In the genomic region with DNA sequence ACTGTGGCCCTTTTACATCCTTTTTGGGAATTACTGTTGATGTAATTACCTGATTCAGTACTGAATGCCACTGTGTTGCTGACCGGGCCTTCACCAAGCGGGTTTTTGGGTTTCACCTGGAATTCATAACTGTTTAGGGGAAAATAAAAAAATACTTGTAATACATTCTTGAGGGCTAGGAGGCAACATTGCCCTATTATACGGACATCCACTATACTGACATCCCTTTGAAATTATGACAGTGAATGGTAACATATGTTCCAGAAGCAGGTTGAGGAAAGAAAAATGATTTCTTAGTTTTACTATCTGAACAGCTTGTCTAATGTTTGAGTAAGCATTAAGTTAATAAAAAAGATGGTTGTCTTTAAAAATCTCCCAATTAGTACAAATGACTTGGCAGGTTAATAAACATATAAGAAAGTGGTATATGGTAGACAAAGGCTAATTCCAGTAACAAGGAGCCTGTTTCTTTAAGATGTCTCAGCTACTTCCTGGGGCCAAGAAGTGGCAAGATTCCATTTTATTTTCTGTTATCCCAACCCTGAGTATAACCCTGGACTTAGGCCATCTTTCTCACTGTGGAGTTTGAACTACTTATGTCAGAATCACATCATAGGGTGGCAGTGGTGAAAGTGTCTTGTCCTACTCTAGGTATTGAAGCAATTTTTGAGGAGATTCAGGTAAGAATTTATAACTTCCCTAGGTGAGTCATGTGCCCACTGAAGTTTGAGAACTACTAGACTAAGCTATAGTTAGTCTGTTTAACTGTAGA, we compare ENCODE assay signal across 21 cellular contexts. TPM values are rescaled to one million over a fixed set of nuclear protein-coding genes. Genes with fewer than 3 reads are reported as not detected.
A peak's percentile ranks its signal among the peaks of the same experiment; 100 is the strongest.
DNase-seq lines count a peak whose midpoint lies in the region; ATAC-seq, FAIRE-seq and TF ChIP-seq lines count a peak whose summit lies in the region.
"Had no signal": no experiment of that assay in that cellular context is flagged by ENCODE, and none has a peak within 500 bp of the region (broad histone marks: within the 10 kb centered on the region; RNA-seq: fewer than 3 reads in every experiment).

No MANE protein-coding gene starts in this region.

- TF ChIP-seq EP300 in HepG2 (IDR thresholded peaks at IDR 0.05; ENCODE audit: low read depth in 2 of 2, low read length in 2 of 2), result no peak
- no peak for TF ChIP-seq EP300 in HepG2 (CRISPR knock-in tag; IDR thresholded peaks at IDR 0.05; ENCODE audit: borderline replicate concordance)

- H3K4me2 ChIP-seq in HepG2 (ENCODE audit: low read depth, low read length), result no peak overlapping the region
- no peak overlapping the region for H3K4me2 ChIP-seq in hepatocyte

- peaks cover 40% of the 10 kb centered on the region for H3K36me3 Mint-ChIP-seq in brain

- peaks cover 5 to 40% (median 24%) of the 10 kb centered on the region in 4 donors for H3K4me1 ChIP-seq in liver (ENCODE audit: control insufficient read depth in 4 of 4, insufficient read depth in 4 of 4, low read length in 3 of 4)
- H3K4me1 ChIP-seq in HepG2 (ENCODE audit: insufficient read depth, low read length), result no peaks in the 10 kb centered on the region
- no peaks in the 10 kb centered on the region for H3K4me1 ChIP-seq in hepatocyte (ENCODE audit: insufficient read depth)
- H3K4me1 ChIP-seq in thyroid gland, result peaks cover 32 to 34% of the 10 kb centered on the region in 2 donors

- BruUV-seq in HepG2 (replicated peaks; lab: Mats Ljungman, UMichigan), result no TSS peak

- DNase-seq in HepG2 (ENCODE audit: low spot score) (no peak), hepatocyte (ENCODE audit: low spot score) (no peak), thyroid gland (no peak), HCEC 1CT (no peak)
- DNase-seq in activated T-cell treated with anti-CD3 and anti-CD28 coated beads, Interleukin-2, amount 50 U/mL, for 48 hours, result no peak
- DNase-seq: activated B cell treated with CpG ODN at 0.5 μM for 24 hours; activated CD8-positive, alpha-beta T cell treated with anti-CD3 and anti-CD28 coated beads, Interleukin-2, amount 10 ng/mL, durations not matched to agents 7 days and 5 days; activated naive CD8-positive, alpha-beta T cell treated with anti-CD3 and anti-CD28 coated beads, Interleukin-2, amount 10 ng/mL, durations not matched to agents 7 days and 5 days; activated T-cell treated with anti-CD3 and anti-CD28 coated beads, Interleukin-2, amount 50 U/mL, for 72 hours; CD4-positive, CD25-positive, alpha-beta regulatory T cell; dorsolateral prefrontal cortex; erythroblast; mucosa of descending colon; NCI-H1930; NCI-H446 treated with DMSO at 0.1 percent for 48 hours had no signal

- no peaks in the 10 kb centered on the region for H3K27me3 ChIP-seq in liver (ENCODE audit: control insufficient read depth in 4 of 4, insufficient read depth in 4 of 4, low read length in 3 of 4)
- no peaks in the 10 kb centered on the region for H3K27me3 ChIP-seq in HepG2 (ENCODE audit: control insufficient read depth in 1 of 2, insufficient read depth in 2 of 2, low read length in 2 of 2)
- H3K27me3 ChIP-seq in hepatocyte, result no peaks in the 10 kb centered on the region
- H3K27me3 ChIP-seq in thyroid gland, result no peaks in the 10 kb centered on the region
- H3K27me3 ChIP-seq: dorsolateral prefrontal cortex had no signal

- no peak overlapping the region for H3K9ac ChIP-seq in liver (ENCODE audit: low read depth in 1 of 2, low read length in 2 of 2)
- H3K9ac ChIP-seq in HepG2 (ENCODE audit: insufficient read depth, low read depth, low read length), result no peak overlapping the region

- CTCF ChIA-PET in HepG2 (lab: Yijun Ruan, JAX; ENCODE audit: low intra/inter-chr PET ratio, low total read pairs), result no interaction called here

- H3K4me1 Mint-ChIP-seq in brain, result peaks cover 52% of the 10 kb centered on the region
- H3K4me1 Mint-ChIP-seq: activated B cell treated with CpG ODN at 0.5 μM for 24 hours; activated naive CD8-positive, alpha-beta T cell treated with anti-CD3 and anti-CD28 coated beads, Interleukin-2, amount 10 ng/mL, durations not matched to agents 7 days and 5 days had no signal

- H4K20me1 ChIP-seq in HepG2 (ENCODE audit: insufficient read depth, low read length) (no peaks in the 10 kb centered on the region), hepatocyte (ENCODE audit: insufficient read depth, poor library complexity, severe bottlenecking) (no peaks in the 10 kb centered on the region)

- no peak for TF ChIP-seq RAD21 in liver (IDR thresholded peaks at IDR 0.05)
- TF ChIP-seq RAD21 in HepG2 (CRISPR knock-in tag; IDR thresholded peaks at IDR 0.05), result no peak

- no peak overlapping the region for H2AFZ ChIP-seq in HepG2 (ENCODE audit: low read length)
- no peak overlapping the region for H2AFZ ChIP-seq in hepatocyte

- H3K9me3 ChIP-seq in liver (ENCODE audit: control insufficient read depth in 4 of 4, low read length in 3 of 4) (no peaks in the 10 kb centered on the region), HepG2 (ENCODE audit: low read length) (no peaks in the 10 kb centered on the region), hepatocyte (ENCODE audit: low read depth) (no peaks in the 10 kb centered on the region), thyroid gland (no peaks in the 10 kb centered on the region)
- H3K9me3 ChIP-seq: mucosa of descending colon, thoracic aorta had no signal

- H3K27ac ChIP-seq in liver (ENCODE audit: low read depth in 1 of 2, low read length in 2 of 2) (peak overlapping the region in 1 of 2 donors; percentile 23), HepG2 (ENCODE audit: extremely low read length, insufficient read depth, low read length) (no peak overlapping the region), hepatocyte (no peak overlapping the region), thyroid gland (peak overlapping the region; percentile 52 to 60 (median 59))
- H3K27ac ChIP-seq: dorsolateral prefrontal cortex had no signal

- no peak for TF ChIP-seq CTCF in liver (IDR thresholded peaks at IDR 0.05; ENCODE audit: low read depth, low read length, missing input control)
- no peak for TF ChIP-seq CTCF in HepG2 (CRISPR knock-in tag; IDR thresholded peaks at IDR 0.05)
- no peak for TF ChIP-seq CTCF in brain (conservative IDR thresholded peaks at IDR 0.05)
- TF ChIP-seq CTCF in hepatocyte (IDR thresholded peaks at IDR 0.05; ENCODE audit: poor library complexity), result peak; percentile 21
- TF ChIP-seq CTCF in thyroid gland (IDR thresholded peaks at IDR 0.05), result peak in 1 of 6 experiments; percentile 9

- peak overlapping the region in 3 of 5 experiments; percentile 35 to 55 (median 47) for H3K27ac Mint-ChIP-seq in brain
- H3K27ac Mint-ChIP-seq: activated B cell treated with CpG ODN at 0.5 μM for 24 hours; activated CD8-positive, alpha-beta T cell treated with anti-CD3 and anti-CD28 coated beads, Interleukin-2, amount 10 ng/mL, durations not matched to agents 7 days and 5 days; activated naive CD8-positive, alpha-beta T cell treated with anti-CD3 and anti-CD28 coated beads, Interleukin-2, amount 10 ng/mL, durations not matched to agents 7 days and 5 days; activated T-cell treated with anti-CD3 and anti-CD28 coated beads, Interleukin-2, amount 50 U/mL, for 72 hours; T-helper 2 cell treated with Interferon-gamma antibody and Interleukin-4, amounts not matched to agents 5 μg/mL and 100 μg/mL, for 36 hours had no signal

- H3K4me3 ChIP-seq in liver (ENCODE audit: low read depth in 1 of 3, low read length in 3 of 3) (no peak overlapping the region), HepG2 (replicated peaks in 1 of 3; ENCODE audit: insufficient read depth in 1 of 3, low read depth in 2 of 3, low read length in 3 of 3) (no peak overlapping the region), hepatocyte (no peak overlapping the region), thyroid gland (replicated peaks in 1 of 3) (no peak overlapping the region)
- H3K4me3 ChIP-seq: dorsolateral prefrontal cortex, mucosa of descending colon, thoracic aorta had no signal

- H3K79me2 ChIP-seq in HepG2 (ENCODE audit: insufficient read depth, low read length) (no peaks in the 10 kb centered on the region), hepatocyte (no peaks in the 10 kb centered on the region)

- POLR2A ChIA-PET in HepG2 (lab: Yijun Ruan, JAX), result no interaction called here

- in situ Hi-C loops in HepG2 (cut with HindIII; ENCODE audit: extremely low pct_ligation_motif_present, low pct_unique_long_range_greater_than_20kb), result no loop called here

- H3K27me3 Mint-ChIP-seq in brain, result no peaks in the 10 kb centered on the region
- H3K27me3 Mint-ChIP-seq: activated B cell treated with CpG ODN at 0.5 μM for 24 hours; activated naive CD8-positive, alpha-beta T cell treated with anti-CD3 and anti-CD28 coated beads, Interleukin-2, amount 10 ng/mL, durations not matched to agents 7 days and 5 days; CD4-positive, CD25-positive, alpha-beta regulatory T cell had no signal

- H3K9me2 ChIP-seq in hepatocyte (replicated peaks; ENCODE audit: insufficient read depth), result no peaks in the 10 kb centered on the region

- intact Hi-C loops in HepG2 (cut with micrococcal nuclease; ENCODE audit: unreplicated experiment) (no loop called here), thyroid gland (cut with DNase I) (no loop called here)

- TF ChIP-seq POLR2A in HepG2 (IDR thresholded peaks at IDR 0.05; ENCODE audit: insufficient read depth in 1 of 2, low read depth in 2 of 2, low read length in 2 of 2) (no peak), thyroid gland (IDR thresholded peaks at IDR 0.05) (no peak)

- H3K4me3 Mint-ChIP-seq in brain, result no peak overlapping the region
- H3K4me3 Mint-ChIP-seq: activated B cell treated with CpG ODN at 0.5 μM for 24 hours; activated CD8-positive, alpha-beta T cell treated with anti-CD3 and anti-CD28 coated beads, Interleukin-2, amount 10 ng/mL, durations not matched to agents 7 days and 5 days; activated naive CD8-positive, alpha-beta T cell treated with anti-CD3 and anti-CD28 coated beads, Interleukin-2, amount 10 ng/mL, durations not matched to agents 7 days and 5 days; activated T-cell treated with anti-CD3 and anti-CD28 coated beads, Interleukin-2, amount 50 U/mL, for 72 hours; CD4-positive, CD25-positive, alpha-beta regulatory T cell; stimulated activated effector memory CD8-positive, alpha-beta T cell treated with anti-CD3 and anti-CD28 coated beads, Interleukin-12 subunit alpha, Interleukin-12 subunit beta, amount 100 ng/mL, for 72 hours; T-helper 2 cell treated with Interferon-gamma antibody and Interleukin-4, amounts not matched to agents 5 μg/mL and 100 μg/mL, for 36 hours had no signal

- no peak for FAIRE-seq in HepG2 (lab: Jason Lieb, UNC)

- H3K9me3 Mint-ChIP-seq in brain, result no peaks in the 10 kb centered on the region
- H3K9me3 Mint-ChIP-seq: activated B cell treated with CpG ODN at 0.5 μM for 24 hours; activated naive CD8-positive, alpha-beta T cell treated with anti-CD3 and anti-CD28 coated beads, Interleukin-2, amount 10 ng/mL, durations not matched to agents 7 days and 5 days; activated T-cell treated with anti-CD3 and anti-CD28 coated beads, Interleukin-2, amount 50 U/mL, for 72 hours; stimulated activated effector memory CD8-positive, alpha-beta T cell treated with anti-CD3 and anti-CD28 coated beads, Interleukin-12 subunit alpha, Interleukin-12 subunit beta, amount 100 ng/mL, for 72 hours; T-helper 2 cell treated with Interferon-gamma antibody and Interleukin-4, amounts not matched to agents 5 μg/mL and 100 μg/mL, for 36 hours had no signal

- 75% methylated on average over 3 of the region's 3 CpGs for WGBS in liver
- WGBS in HepG2 (ENCODE audit: low lambda C conversion rate), result 83% methylated on average over 3 of the region's 3 CpGs
- WGBS in hepatocyte (ENCODE audit: low lambda C conversion rate, missing lambda C conversion rate), result 89% methylated on average over 3 of the region's 3 CpGs
- 79 to 82% methylated on average over 3 of the region's 3 CpGs for WGBS in thyroid gland, 2 donors

- H3K36me3 ChIP-seq in liver (ENCODE audit: control insufficient read depth in 4 of 4, insufficient read depth in 3 of 4, low read depth in 1 of 4, low read length in 3 of 4) (peaks cover 3 to 20% (median 6%) of the 10 kb centered on the region in 4 donors), HepG2 (replicated peaks in 1 of 2; ENCODE audit: control insufficient read depth in 1 of 2, insufficient read depth in 2 of 2, low read length in 2 of 2) (peaks cover 1 to 21% of the 10 kb centered on the region in 2 experiments), hepatocyte (replicated peaks; ENCODE audit: insufficient read depth, low read depth) (no peaks in the 10 kb centered on the region), thyroid gland (peaks cover 0 to 15% of the 10 kb centered on the region in 2 donors)

- ATAC-seq in HepG2, result no peak
- ATAC-seq in GM18870 (IDR thresholded peaks at IDR 0.05; ENCODE audit: unreplicated experiment), result no peak
- ATAC-seq: activated CD8-positive, alpha-beta T cell treated with anti-CD3 and anti-CD28 coated beads, Interleukin-2, amount 10 ng/mL, durations not matched to agents 7 days and 5 days; activated T-cell treated with anti-CD3 and anti-CD28 coated beads, Interleukin-2, amount 50 U/mL, for 72 hours; mucosa of descending colon; stimulated activated effector memory CD8-positive, alpha-beta T cell treated with anti-CD3 and anti-CD28 coated beads, Interleukin-12 subunit alpha, Interleukin-12 subunit beta, amount 100 ng/mL, for 72 hours had no signal

RNA-seq across cellular contexts. Expression of a gene that starts 45.5 kb away (rescaled TPM):
- total RNA-seq in liver, result 10 to 100 TPM; 42.4 to 70.8 TPM
- 10 to 100 TPM; 64.6 to 65.3 TPM for polyA plus RNA-seq in liver
- 53.6 and 75.5 TPM in 2 replicates for total RNA-seq in HepG2 (2016; rRNA removed; fragmentation: Illumina TruSeq; extraction: Trizol)
- total RNA-seq in HepG2 (2016; cell fraction: cytosol; rRNA removed; fragmentation: Illumina TruSeq; extraction: Trizol; ENCODE audit: low read depth), result 19.9 and 20.4 TPM in 2 replicates
- 55.4 and 69.3 TPM in 2 replicates for total RNA-seq in HepG2 (2016; cell fraction: insoluble cytoplasmic fraction; rRNA removed; fragmentation: Illumina TruSeq; extraction: Trizol)
- total RNA-seq in HepG2 (2016; cell fraction: membrane; rRNA removed; fragmentation: Illumina TruSeq; extraction: Trizol), result 41.0 and 43.7 TPM in 2 replicates
- 52.9 and 55.9 TPM in 2 replicates for total RNA-seq in HepG2 (2016; cell fraction: nucleus; rRNA removed; fragmentation: Illumina TruSeq; extraction: Trizol)
- polyA plus RNA-seq in HepG2 (2011; rRNA removed), result 66.2 and 71.7 TPM in 2 replicates
- polyA plus RNA-seq in HepG2 (2011; cell fraction: cytosol; rRNA removed), result 69.5 and 71.5 TPM in 2 replicates
- polyA plus RNA-seq in HepG2 (2011; cell fraction: nucleus; rRNA removed), result 50.5 and 60.9 TPM in 2 replicates
- polyA plus RNA-seq in HepG2 (2012), result 56.0 and 60.1 TPM in 2 replicates
- polyA plus RNA-seq in HepG2 (2016; cell fraction: cytosol; fragmentation: Illumina TruSeq; extraction: Trizol; ENCODE audit: low read depth), result 34.7 and 37.4 TPM in 2 replicates
- 161 and 167 TPM in 2 replicates for polyA plus RNA-seq in HepG2 (2016; cell fraction: insoluble cytoplasmic fraction; fragmentation: Illumina TruSeq; extraction: Trizol; ENCODE audit: low read depth)
- 56.9 and 63.5 TPM in 2 replicates for polyA plus RNA-seq in HepG2 (2016; cell fraction: membrane; fragmentation: Illumina TruSeq; extraction: Trizol; ENCODE audit: low read depth)
- 94.6 and 99.1 TPM in 2 replicates for polyA plus RNA-seq in HepG2 (2016; cell fraction: nucleus; fragmentation: Illumina TruSeq; extraction: Trizol; ENCODE audit: insufficient read depth, low read depth)
- polyA minus RNA-seq in HepG2 (2011; rRNA and poly(A)+ RNA removed; ENCODE audit: low replicate concordance), result 32.7 and 41.4 TPM in 2 replicates
- polyA minus RNA-seq in HepG2 (2011; cell fraction: cytosol; rRNA and poly(A)+ RNA removed), result 30.4 and 30.6 TPM in 2 replicates
- 95.5 and 108 TPM in 2 replicates for polyA minus RNA-seq in HepG2 (2011; cell fraction: nucleus; rRNA and poly(A)+ RNA removed)
- polyA plus RNA-seq in brain (ENCODE audit: insufficient read depth, low read depth, low replicate concordance), result 94.0 TPM
- 150 and 172 TPM in 2 replicates for total RNA-seq in hepatocyte
- polyA plus RNA-seq in hepatocyte, result 216 and 228 TPM in 2 replicates
- 100 to 1,000 TPM; 118 to 147 (median 138) TPM for total RNA-seq in thyroid gland

Comparison
In these comparisons a context has a peak if more than half of its experiments do, and no peak if none do; other contexts are left out.
1. H3K27ac ChIP-seq: peak in thyroid gland (3 of 3); none in HepG2 (single experiment) and hepatocyte (single experiment).